27 cellular contexts compared by ENCODE assay signal in genomic region chr20:63771046-63771707, GRCh38. TPM values are rescaled to one million over a fixed set of nuclear protein-coding genes. Genes with fewer than 3 reads are reported as not detected.
"Had no signal": no experiment of that assay in that cellular context is flagged by ENCODE, and none has a peak within 500 bp of the region (broad histone marks: within the 10 kb centered on the region; RNA-seq: fewer than 3 reads in every experiment).

No MANE protein-coding gene starts in this region.

- H3K9ac ChIP-seq: SK-N-SH had no signal

- H3K27me3 Mint-ChIP-seq: activated CD4-positive, alpha-beta memory T cell treated with anti-CD3 and anti-CD28 coated beads for 36 hours; central memory CD8-positive, alpha-beta T cell had no signal

- FAIRE-seq: astrocyte had no signal

- H3K9me3 ChIP-seq: SJCRH30, SK-N-SH had no signal

- ATAC-seq: activated naive CD4-positive, alpha-beta T cell treated with anti-CD3 and anti-CD28 coated beads, Interleukin-2, amount 50 U/mL, for 72 hours; activated T-cell treated with anti-CD3 and anti-CD28 coated beads, Interleukin-2, amount 50 U/mL, for 4 hours; Panc1; Right ventricle myocardium inferior had no signal

- H3K27me3 ChIP-seq: SJCRH30 had no signal

- H3K27ac ChIP-seq: SJCRH30, VCaP had no signal

- H3K4me1 ChIP-seq: SJCRH30 had no signal

- H3K9me3 Mint-ChIP-seq: activated CD4-positive, alpha-beta memory T cell treated with anti-CD3 and anti-CD28 coated beads for 36 hours; activated CD4-positive, alpha-beta T cell treated with anti-CD3 and anti-CD28 coated beads, Interleukin-2, amount 10 ng/mL, durations not matched to agents 7 days and 5 days; activated naive CD4-positive, alpha-beta T cell treated with anti-CD3 and anti-CD28 coated beads, Interleukin-2, amount 50 U/mL, for 72 hours; activated T-cell treated with anti-CD3 and anti-CD28 coated beads, Interleukin-2, amount 50 U/mL, for 4 hours; brain; central memory CD8-positive, alpha-beta T cell had no signal

- H3K4me3 ChIP-seq: SJCRH30 had no signal

- H3K4me3 Mint-ChIP-seq: activated CD4-positive, alpha-beta memory T cell treated with anti-CD3 and anti-CD28 coated beads for 36 hours; activated CD4-positive, alpha-beta T cell treated with anti-CD3 and anti-CD28 coated beads, Interleukin-2, amount 10 ng/mL, durations not matched to agents 7 days and 5 days; activated T-cell treated with anti-CD3 and anti-CD28 coated beads, Interleukin-2, amount 50 U/mL, for 4 hours; brain; central memory CD8-positive, alpha-beta T cell had no signal

- H3K4me1 Mint-ChIP-seq: central memory CD8-positive, alpha-beta T cell had no signal

- H3K27ac Mint-ChIP-seq: activated CD4-positive, alpha-beta memory T cell treated with anti-CD3 and anti-CD28 coated beads for 36 hours; activated CD4-positive, alpha-beta T cell treated with anti-CD3 and anti-CD28 coated beads, Interleukin-2, amount 10 ng/mL, durations not matched to agents 7 days and 5 days; activated naive CD4-positive, alpha-beta T cell treated with anti-CD3 and anti-CD28 coated beads, Interleukin-2, amount 50 U/mL, for 72 hours; brain had no signal

- DNase-seq: activated CD4-positive, alpha-beta memory T cell treated with anti-CD3 and anti-CD28 coated beads for 36 hours; activated CD4-positive, alpha-beta T cell treated with anti-CD3 and anti-CD28 coated beads, Interleukin-2, amount 10 ng/mL, durations not matched to agents 7 days and 5 days; activated CD4-positive, CD25-positive, alpha-beta regulatory T cell; activated CD8-positive, alpha-beta memory T cell treated with anti-CD3 and anti-CD28 coated beads for 24 hours; activated effector memory CD4-positive, alpha-beta T cell treated with anti-CD3 and anti-CD28 coated beads, Interleukin-2, amount 50 U/mL, for 16 hours; activated naive CD4-positive, alpha-beta T cell treated with Interleukin-2 at 50 U/mL for 16 hours; activated T-cell treated with anti-CD3 and anti-CD28 coated beads, Interleukin-2, amount 50 U/mL, for 4 hours; amygdala; NCI-H1048; NCI-H1417; NCI-H1930; NCI-H2171; NCI-H226; NCI-H526 treated with DMSO at 0.1 percent for 48 hours; NCI-H82; OCI-M1; RPMI8226; SJCRH30; SK-N-SH; T-helper 1 cell had no signal

- H3K4me2 ChIP-seq: SK-N-SH had no signal

- H3K36me3 Mint-ChIP-seq: activated CD4-positive, alpha-beta memory T cell treated with anti-CD3 and anti-CD28 coated beads for 36 hours; activated naive CD4-positive, alpha-beta T cell treated with anti-CD3 and anti-CD28 coated beads, Interleukin-2, amount 50 U/mL, for 72 hours had no signal

- H3K36me3 ChIP-seq: SJCRH30 had no signal

RNA-seq across cellular contexts. Expression of gene ZBTB46, which starts 59.9 kb away (rescaled TPM):
- total RNA-seq: activated CD4-positive, alpha-beta T cell treated with anti-CD3 and anti-CD28 coated beads, Interleukin-2, amount 10 ng/mL, durations not matched to agents 7 days and 5 days had no signal
